In the genomic region with DNA sequence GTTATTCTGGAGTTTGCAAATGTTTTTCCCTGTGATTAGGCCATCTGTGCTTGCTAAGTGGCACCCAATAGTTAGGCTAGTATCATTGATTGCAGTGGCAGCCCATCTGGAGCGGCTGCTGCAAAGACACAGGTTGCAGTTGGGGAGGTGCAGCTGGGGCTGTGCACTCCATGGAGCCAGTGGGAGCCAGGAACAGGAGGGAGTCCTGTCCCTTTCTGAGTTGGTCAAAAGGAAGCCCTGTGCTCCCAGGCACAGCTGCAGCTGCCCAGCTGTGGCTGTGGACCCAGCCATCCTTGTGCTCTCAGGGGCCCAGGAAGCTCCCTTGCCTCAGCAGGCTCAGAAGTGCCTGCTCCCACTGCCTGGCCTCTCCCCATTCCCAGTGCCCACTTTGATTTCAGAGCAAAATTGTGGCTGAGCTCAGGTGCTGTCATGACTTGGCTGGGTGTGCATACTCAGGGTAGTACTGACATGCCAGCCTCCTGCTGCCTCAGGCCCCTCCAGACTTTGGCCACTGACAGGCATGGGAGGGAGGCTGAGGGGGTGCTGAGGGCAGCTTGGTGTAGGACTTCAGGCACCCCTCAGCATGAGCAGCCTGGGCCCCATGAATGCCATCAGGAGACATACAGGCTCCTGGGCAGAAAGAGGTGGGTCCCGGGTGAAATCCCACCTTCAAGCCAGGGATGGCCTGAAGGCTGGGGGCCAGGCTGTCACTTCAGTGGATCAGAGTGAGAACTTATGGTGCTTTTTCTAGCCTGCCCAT, we compare ENCODE assay signal across 21 cellular contexts.
DNase-seq lines count a peak whose midpoint lies in the region; ATAC-seq and TF ChIP-seq lines count a peak whose summit lies in the region.
"Had no signal": no experiment of that assay in that cellular context is flagged by ENCODE, and none has a peak within 500 bp of the region (broad histone marks: within the 10 kb centered on the region; RNA-seq: fewer than 3 reads in every experiment).

No MANE protein-coding gene starts in this region.

- peaks cover 2% of the 10 kb centered on the region for H3K27me3 Mint-ChIP-seq in endothelial cell (ENCODE audit: unreplicated experiment)
- H3K27me3 Mint-ChIP-seq in stimulated activated memory B cell treated with anti-CD40 and anti-IgM and Interleukin-4, amounts not matched to agents 10 μg/mL and 1 μg/mL and 100 μg/mL, for 72 hours: no peaks in the 10 kb centered on the region
- H3K27me3 Mint-ChIP-seq: CD4-positive, alpha-beta T cell had no signal

- no peak for TF ChIP-seq CTCF in endothelial cell (IDR thresholded peaks at IDR 0.05; ENCODE audit: unreplicated experiment)
- TF ChIP-seq CTCF in upper lobe of right lung (IDR thresholded peaks at IDR 0.05): no peak
- no peak for TF ChIP-seq CTCF in osteoblast (IDR thresholded peaks at IDR 0.05; ENCODE audit: extremely low read depth, low read depth, low read length)

- H3K9me3 Mint-ChIP-seq in endothelial cell (ENCODE audit: unreplicated experiment): peaks cover 5% of the 10 kb centered on the region
- peaks cover 3% of the 10 kb centered on the region for H3K9me3 Mint-ChIP-seq in stimulated activated memory B cell treated with anti-CD40 and anti-IgM and Interleukin-4, amounts not matched to agents 10 μg/mL and 1 μg/mL and 100 μg/mL, for 72 hours

- H3K9ac ChIP-seq in neuronal stem cell (ENCODE audit: low read depth, low read length, poor library complexity): no peak overlapping the region
- H3K9ac ChIP-seq: BLaER1 treated with 17β-estradiol and CSF1 and Interleukin-3, amounts not matched to agents 10 nM and 100 nM had no signal

- peak overlapping the region; percentile 28 for H3K27ac Mint-ChIP-seq in endothelial cell (ENCODE audit: unreplicated experiment)
- no peak overlapping the region for H3K27ac Mint-ChIP-seq in stimulated activated memory B cell treated with anti-CD40 and anti-IgM and Interleukin-4, amounts not matched to agents 10 μg/mL and 1 μg/mL and 100 μg/mL, for 72 hours
- H3K27ac Mint-ChIP-seq: CD4-positive, alpha-beta T cell had no signal

- H2BK5ac ChIP-seq in neuronal stem cell (ENCODE audit: low read length): no peak overlapping the region

- H4K20me1 ChIP-seq in osteoblast (ENCODE audit: insufficient read depth, low read length): no peaks in the 10 kb centered on the region
- H4K20me1 ChIP-seq: BLaER1 treated with 17β-estradiol and CSF1 and Interleukin-3, amounts not matched to agents 10 nM and 100 nM had no signal

- H3K27me3 ChIP-seq in neuronal stem cell (ENCODE audit: control insufficient read depth in 3 of 3, insufficient read depth in 3 of 3, low read depth in 1 of 3, low read length in 3 of 3) (no peaks in the 10 kb centered on the region), upper lobe of right lung (no peaks in the 10 kb centered on the region), osteoblast (ENCODE audit: insufficient read depth, low read length) (no peaks in the 10 kb centered on the region)
- H3K27me3 ChIP-seq: BLaER1 treated with 17β-estradiol and CSF1 and Interleukin-3, amounts not matched to agents 10 nM and 100 nM had no signal

- no peaks in the 10 kb centered on the region for H3K79me1 ChIP-seq in neuronal stem cell (ENCODE audit: low read depth, low read length)

- no peak overlapping the region for H3K27ac ChIP-seq in neuronal stem cell (replicated peaks; ENCODE audit: low read length)
- no peak overlapping the region for H3K27ac ChIP-seq in upper lobe of right lung
- H3K27ac ChIP-seq in osteoblast (ENCODE audit: low read depth, low read length): no peak overlapping the region
- H3K27ac ChIP-seq: BLaER1 treated with 17β-estradiol and CSF1 and Interleukin-3, amounts not matched to agents 10 nM and 100 nM had no signal

- no peak overlapping the region for H3K4ac ChIP-seq in neuronal stem cell (ENCODE audit: low read length)

- no peak overlapping the region for H3K23ac ChIP-seq in neuronal stem cell (ENCODE audit: low read depth, low read length, poor library complexity)

- peaks cover 8% of the 10 kb centered on the region for H3K36me3 Mint-ChIP-seq in endothelial cell (ENCODE audit: low read depth, unreplicated experiment)
- no peaks in the 10 kb centered on the region for H3K36me3 Mint-ChIP-seq in stimulated activated memory B cell treated with anti-CD40 and anti-IgM and Interleukin-4, amounts not matched to agents 10 μg/mL and 1 μg/mL and 100 μg/mL, for 72 hours

- no peak overlapping the region for H2AFZ ChIP-seq in neuronal stem cell (ENCODE audit: low read length)
- H2AFZ ChIP-seq in osteoblast (ENCODE audit: low read length): no peak overlapping the region

- H3K9me3 ChIP-seq in neuronal stem cell (replicated peaks in 1 of 2; ENCODE audit: control insufficient read depth in 2 of 2, insufficient read depth in 1 of 2, low read depth in 1 of 2, low read length in 2 of 2) (peaks cover 2 to 8% of the 10 kb centered on the region in 2 donors), upper lobe of right lung (no peaks in the 10 kb centered on the region), osteoblast (ENCODE audit: low read depth, low read length) (peaks cover 10% of the 10 kb centered on the region)

- peak overlapping the region; percentile 40 for H3K18ac ChIP-seq in neuronal stem cell (ENCODE audit: low read length)

- H3K4me3 Mint-ChIP-seq in endothelial cell (ENCODE audit: unreplicated experiment): peak overlapping the region; percentile 15
- H3K4me3 Mint-ChIP-seq in stimulated activated memory B cell treated with anti-CD40 and anti-IgM and Interleukin-4, amounts not matched to agents 10 μg/mL and 1 μg/mL and 100 μg/mL, for 72 hours: no peak overlapping the region
- H3K4me3 Mint-ChIP-seq: CD4-positive, alpha-beta T cell had no signal

- H3K36me3 ChIP-seq in neuronal stem cell (replicated peaks in 1 of 2; ENCODE audit: control insufficient read depth in 2 of 2, insufficient read depth in 2 of 2, low read length in 2 of 2): no peaks in the 10 kb centered on the region
- H3K36me3 ChIP-seq in upper lobe of right lung: no peaks in the 10 kb centered on the region
- no peaks in the 10 kb centered on the region for H3K36me3 ChIP-seq in osteoblast (ENCODE audit: insufficient read depth, low read length)

- H4K8ac ChIP-seq in neuronal stem cell (ENCODE audit: low read depth, low read length): no peak overlapping the region

- peaks cover 8% of the 10 kb centered on the region for H3K4me1 Mint-ChIP-seq in endothelial cell (ENCODE audit: unreplicated experiment)
- no peaks in the 10 kb centered on the region for H3K4me1 Mint-ChIP-seq in stimulated activated memory B cell treated with anti-CD40 and anti-IgM and Interleukin-4, amounts not matched to agents 10 μg/mL and 1 μg/mL and 100 μg/mL, for 72 hours

- H3K14ac ChIP-seq in neuronal stem cell (ENCODE audit: low read length): no peak overlapping the region

- H3K4me2 ChIP-seq in neuronal stem cell (ENCODE audit: insufficient read depth, low read length, poor library complexity, severe bottlenecking): no peak overlapping the region
- no peak overlapping the region for H3K4me2 ChIP-seq in osteoblast (ENCODE audit: insufficient read depth, low read length)
- H3K4me2 ChIP-seq: BLaER1 treated with 17β-estradiol and CSF1 and Interleukin-3, amounts not matched to agents 10 nM and 100 nM had no signal

- peak overlapping the region; percentile 24 for H2BK12ac ChIP-seq in neuronal stem cell (ENCODE audit: low read length)

- H3K4me3 ChIP-seq in neuronal stem cell (ENCODE audit: low read length in 2 of 2) (no peak overlapping the region), upper lobe of right lung (no peak overlapping the region), osteoblast (ENCODE audit: insufficient read depth, low read length) (no peak overlapping the region)
- H3K4me3 ChIP-seq: BLaER1 treated with 17β-estradiol and CSF1 and Interleukin-3, amounts not matched to agents 10 nM and 100 nM had no signal

- peak; percentile 28 for DNase-seq in Right ventricle myocardium superior
- no peak for DNase-seq in left ventricle myocardium superior
- no peak for DNase-seq in endothelial cell (ENCODE audit: low spot score)
- DNase-seq in neuronal stem cell (ENCODE audit: low spot score): no peak
- DNase-seq in upper lobe of right lung: no peak
- no peak for DNase-seq in osteoblast (ENCODE audit: insufficient read length, low spot score, missing footprints)
- no peak for DNase-seq in AG20443 (ENCODE audit: low spot score)
- DNase-seq: AML-193; CD4-positive, alpha-beta T cell; Karpas-422; NCI-H1092; NCI-H1417 treated with DMSO at 0.1 percent for 48 hours; NCI-H1694 treated with DMSO at 0.1 percent for 48 hours; NCI-H2081; NCI-H345; NCI-H510A treated with DMSO at 0.1 percent for 48 hours; RPMI8226; SHP77 treated with DMSO at 0.1 percent for 48 hours had no signal

- intact Hi-C loops in Right ventricle myocardium superior (cut with DNase I): no loop called here
- intact Hi-C loops in left ventricle myocardium superior (cut with micrococcal nuclease): no loop called here
- intact Hi-C loops in upper lobe of right lung (cut with DNase I): no loop called here

- H2BK120ac ChIP-seq in neuronal stem cell (ENCODE audit: low read depth, low read length): no peak overlapping the region

- ATAC-seq in Right ventricle myocardium superior (ENCODE audit: poor library complexity): peak; percentile 7
- no peak for ATAC-seq in left ventricle myocardium superior
- ATAC-seq in upper lobe of right lung: peak; percentile 36
- no peak for ATAC-seq in stimulated activated memory B cell treated with anti-CD40 and anti-IgM and Interleukin-4, amounts not matched to agents 10 μg/mL and 1 μg/mL and 100 μg/mL, for 72 hours
- ATAC-seq: HCT116 had no signal

- H2BK15ac ChIP-seq in neuronal stem cell (ENCODE audit: low read length): peak overlapping the region; percentile 11

- H4K91ac ChIP-seq in neuronal stem cell (ENCODE audit: low read depth, low read length, poor library complexity): no peak overlapping the region

- no peaks in the 10 kb centered on the region for H3K79me2 ChIP-seq in osteoblast (ENCODE audit: insufficient read depth, low read length)

- no CpG with 5 or more reads among the region's 2 CpGs for WGBS in neuronal stem cell (ENCODE audit: extremely low coverage in 2 of 2, insufficient read length in 2 of 2, insufficient replicate concordance in 1 of 2), 2 donors

- H2AK5ac ChIP-seq in neuronal stem cell (ENCODE audit: low read depth, low read length): no peak overlapping the region

- H3K4me1 ChIP-seq in neuronal stem cell (ENCODE audit: control insufficient read depth in 2 of 2, insufficient read depth in 1 of 2, low read depth in 1 of 2, low read length in 2 of 2) (peaks cover 4 to 7% of the 10 kb centered on the region in 2 donors), upper lobe of right lung (no peaks in the 10 kb centered on the region), osteoblast (ENCODE audit: insufficient read depth, low read length) (no peaks in the 10 kb centered on the region)

Comparison
In these comparisons a context has a peak if more than half of its experiments do, and no peak if none do; other contexts are left out.
1. ATAC-seq: peak in Right ventricle myocardium superior (single experiment) and upper lobe of right lung (single experiment); none in left ventricle myocardium superior (single experiment) and stimulated activated memory B cell treated with anti-CD40 and anti-IgM and Interleukin-4, amounts not matched to agents 10 μg/mL and 1 μg/mL and 100 μg/mL, for 72 hours (single experiment).